In genomic region chrX:29477878-29478277, GRCh38 we compare ENCODE assay signal across 12 cellular contexts.
DNase-seq lines count a peak whose midpoint lies in the region; ATAC-seq and TF ChIP-seq lines count a peak whose summit lies in the region.
"Had no signal": no experiment of that assay in that cellular context is flagged by ENCODE, and none has a peak within 500 bp of the region (broad histone marks: within the 10 kb centered on the region; RNA-seq: fewer than 3 reads in every experiment).

No MANE protein-coding gene starts in this region.

- H3K9me2 ChIP-seq in DOHH2 (replicated peaks; ENCODE audit: control insufficient read depth, low read length), result no peaks in the 10 kb centered on the region

- POLR2A ChIA-PET in activated CD8-positive, alpha-beta T cell treated with anti-CD3 and anti-CD28 coated beads, Interleukin-2, amount 10 ng/mL, durations not matched to agents 7 days and 5 days (lab: Charles Lee), result no interaction called here

- no peaks in the 10 kb centered on the region for H3K9me3 ChIP-seq in DOHH2 (ENCODE audit: control insufficient read depth, insufficient read depth, low read length)
- H3K9me3 ChIP-seq: esophagus muscularis mucosa had no signal

- no peak overlapping the region for H3K4me3 ChIP-seq in DOHH2 (ENCODE audit: low read length)
- H3K4me3 ChIP-seq: esophagus muscularis mucosa had no signal

- H3K27me3 ChIP-seq in DOHH2 (ENCODE audit: control insufficient read depth, low read length), result no peaks in the 10 kb centered on the region
- H3K27me3 ChIP-seq: esophagus muscularis mucosa had no signal

- no peaks in the 10 kb centered on the region for H3K27me3 Mint-ChIP-seq in activated CD8-positive, alpha-beta T cell treated with anti-CD3 and anti-CD28 coated beads, Interleukin-2, amount 10 ng/mL, durations not matched to agents 7 days and 5 days (ENCODE audit: low read depth)

- H3K27ac Mint-ChIP-seq in activated CD8-positive, alpha-beta T cell treated with anti-CD3 and anti-CD28 coated beads, Interleukin-2, amount 10 ng/mL, durations not matched to agents 7 days and 5 days, result no peak overlapping the region

- H3K36me3 ChIP-seq in DOHH2 (ENCODE audit: control insufficient read depth, low read length), result no peaks in the 10 kb centered on the region
- H3K36me3 ChIP-seq: esophagus muscularis mucosa had no signal

- no peak overlapping the region for H3K4me3 Mint-ChIP-seq in activated CD8-positive, alpha-beta T cell treated with anti-CD3 and anti-CD28 coated beads, Interleukin-2, amount 10 ng/mL, durations not matched to agents 7 days and 5 days

- H3K27ac ChIP-seq in DOHH2 (ENCODE audit: low read depth, low read length), result no peak overlapping the region
- H3K27ac ChIP-seq: esophagus muscularis mucosa had no signal

- peaks cover 10% of the 10 kb centered on the region for H3K4me1 ChIP-seq in DOHH2 (ENCODE audit: control insufficient read depth, low read length)
- H3K4me1 ChIP-seq: esophagus muscularis mucosa had no signal

- ATAC-seq in GM19351 (IDR thresholded peaks at IDR 0.05; ENCODE audit: unreplicated experiment) (peak; percentile 41), HG02678 (IDR thresholded peaks at IDR 0.05; ENCODE audit: unreplicated experiment) (peak; percentile 38), HG03439 (IDR thresholded peaks at IDR 0.05; ENCODE audit: unreplicated experiment) (peak; percentile 55)
- no peak for ATAC-seq in activated CD8-positive, alpha-beta T cell treated with anti-CD3 and anti-CD28 coated beads, Interleukin-2, amount 10 ng/mL, durations not matched to agents 7 days and 5 days

- H4K20me1 ChIP-seq in DOHH2 (ENCODE audit: control insufficient read depth, insufficient read depth, low read depth, low read length), result no peaks in the 10 kb centered on the region

- no peaks in the 10 kb centered on the region for H3K79me2 ChIP-seq in DOHH2 (ENCODE audit: control insufficient read depth, low read length)

- no peak for TF ChIP-seq CTCF in DOHH2 (IDR thresholded peaks at IDR 0.05; ENCODE audit: low read depth, low read length, poor library complexity, severe bottlenecking)

- no peaks in the 10 kb centered on the region for H3K4me1 Mint-ChIP-seq in activated CD8-positive, alpha-beta T cell treated with anti-CD3 and anti-CD28 coated beads, Interleukin-2, amount 10 ng/mL, durations not matched to agents 7 days and 5 days (ENCODE audit: low read depth)

- H3F3A ChIP-seq in DOHH2 (ENCODE audit: control insufficient read depth, insufficient read depth), result no peaks in the 10 kb centered on the region

- no peaks in the 10 kb centered on the region for H3K36me3 Mint-ChIP-seq in activated CD8-positive, alpha-beta T cell treated with anti-CD3 and anti-CD28 coated beads, Interleukin-2, amount 10 ng/mL, durations not matched to agents 7 days and 5 days (ENCODE audit: low read depth)

- peak overlapping the region; percentile 45 for H3K4me2 ChIP-seq in DOHH2 (ENCODE audit: low read length)

- DNase-seq in activated CD8-positive, alpha-beta T cell treated with anti-CD3 and anti-CD28 coated beads, Interleukin-2, amount 10 ng/mL, durations not matched to agents 7 days and 5 days, result no peak
- DNase-seq in A172 (ENCODE audit: low spot score), result no peak
- DNase-seq in activated CD8-positive, alpha-beta memory T cell treated with anti-CD3 and anti-CD28 coated beads, Interleukin-2, amount 50 U/mL, for 4 hours, result no peak
- no peak for DNase-seq in HuH-7.5 (ENCODE audit: low spot score)
- DNase-seq: activated T-cell treated with anti-CD3 and anti-CD28 coated beads, Interleukin-2, amount 50 U/mL, for 1 hour; NCI-H1105; stimulated activated naive CD4-positive, alpha-beta T cell treated with Interleukin-2 at 50 U/mL for 16 hours had no signal

- H3K9me3 Mint-ChIP-seq in activated CD8-positive, alpha-beta T cell treated with anti-CD3 and anti-CD28 coated beads, Interleukin-2, amount 10 ng/mL, durations not matched to agents 7 days and 5 days (ENCODE audit: insufficient read depth), result no peaks in the 10 kb centered on the region

- CTCF ChIA-PET in activated CD8-positive, alpha-beta T cell treated with anti-CD3 and anti-CD28 coated beads, Interleukin-2, amount 10 ng/mL, durations not matched to agents 7 days and 5 days (lab: Charles Lee), result no interaction called here
